1 cellular context compared by ENCODE assay signal in the genomic region with DNA sequence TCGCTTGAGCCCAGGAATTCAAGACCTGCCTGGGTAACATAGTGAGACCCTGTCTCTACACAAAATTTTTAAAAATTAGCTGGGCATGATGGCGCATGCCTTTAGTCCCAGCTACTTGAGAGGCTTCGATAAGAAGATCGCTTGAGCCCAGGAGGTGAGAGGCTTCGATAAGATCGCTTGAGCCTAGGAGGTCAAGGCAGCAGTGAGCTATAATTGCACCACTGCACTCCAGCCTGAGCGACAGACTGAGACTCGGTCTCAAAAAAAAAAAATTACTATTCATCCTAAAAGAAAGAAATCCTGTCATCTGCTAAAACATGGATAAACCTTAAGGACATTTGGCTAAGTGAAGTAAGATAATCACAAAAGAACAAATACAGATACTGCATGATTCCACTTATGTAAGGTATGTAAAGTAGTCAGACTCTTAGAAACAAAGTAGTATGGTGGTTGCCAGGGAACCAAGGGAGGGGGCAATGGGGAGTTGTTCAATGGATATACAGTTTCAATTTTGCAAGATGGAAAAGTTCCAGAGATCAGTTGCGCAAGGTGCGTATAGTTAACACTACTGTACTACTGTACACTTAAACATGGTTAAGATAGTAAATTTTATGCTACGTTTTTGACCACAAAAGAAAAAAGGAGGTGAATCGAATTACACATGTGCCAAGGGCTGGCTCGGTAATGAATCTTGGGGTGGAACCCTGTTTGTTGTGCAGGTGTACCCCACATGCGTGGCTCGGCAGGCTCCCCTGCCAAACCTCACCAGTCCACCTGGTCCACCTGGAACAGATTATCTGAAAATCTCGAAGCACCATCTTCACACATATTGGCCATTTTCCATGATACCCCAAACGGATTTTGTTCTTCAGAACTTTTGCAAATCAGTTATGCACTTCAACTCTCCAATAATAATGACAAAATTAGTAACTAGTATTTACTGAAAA.
TF ChIP-seq lines count a peak whose summit lies in the region.

No MANE protein-coding gene starts in this region.

TF ChIP-seq in IMR-90, 13 proteins besides CTCF, POLR2A, EP300 and RAD21:
- TF ChIP-seq CEBPB (IDR thresholded peaks at IDR 0.05; ENCODE audit: low read depth, low read length) (peak; percentile 92), MXI1 (IDR thresholded peaks at IDR 0.05; ENCODE audit: borderline replicate concordance, low read depth, low read length) (no peak), MAZ (IDR thresholded peaks at IDR 0.05; ENCODE audit: borderline replicate concordance, low read depth, low read length) (peak; percentile 22; the same call in 1 of the 2 replicates)
